In genomic region chr2:25398534-25398933, GRCh38 we compare ENCODE assay signal across 18 cellular contexts. TPM values are rescaled to one million over a fixed set of nuclear protein-coding genes. Genes with fewer than 3 reads are reported as not detected.
DNase-seq lines count a peak whose midpoint lies in the region; ATAC-seq and TF ChIP-seq lines count a peak whose summit lies in the region.
"Had no signal": no experiment of that assay in that cellular context is flagged by ENCODE, and none has a peak within 500 bp of the region (broad histone marks: within the 10 kb centered on the region; RNA-seq: fewer than 3 reads in every experiment).

No MANE protein-coding gene starts in this region.

- H2AFZ ChIP-seq in GM23338, result no peak overlapping the region
- H2AFZ ChIP-seq: GM23248 had no signal

- no peaks in the 10 kb centered on the region for H3K27me3 Mint-ChIP-seq in activated CD8-positive, alpha-beta memory T cell treated with anti-CD3 and anti-CD28 coated beads, Interleukin-2, amount 10 ng/mL, durations not matched to agents 7 days and 5 days
- H3K27me3 Mint-ChIP-seq in GM23338 (ENCODE audit: insufficient read depth, low read depth, poor library complexity) (no peaks in the 10 kb centered on the region), glutamatergic neuron (ENCODE audit: unreplicated experiment) (peaks cover 5% of the 10 kb centered on the region)
- H3K27me3 Mint-ChIP-seq: B cell; CD8-positive, alpha-beta memory T cell had no signal

- no peaks in the 10 kb centered on the region for H3F3A ChIP-seq in GM23338 (replicated peaks; ENCODE audit: low read depth)

- no peaks in the 10 kb centered on the region for H3K9me2 ChIP-seq in GM23338 (ENCODE audit: insufficient read depth)

- no peak for TF ChIP-seq CTCF in GM23338 (conservative IDR thresholded peaks at IDR 0.05; ENCODE audit: low read depth in 2 of 2)
- no peak for TF ChIP-seq CTCF in glutamatergic neuron (IDR thresholded peaks at IDR 0.05; ENCODE audit: partially characterized antibody, unreplicated experiment)

- no peak overlapping the region for H3K27ac ChIP-seq in GM23338 (ENCODE audit: low read depth)
- H3K27ac ChIP-seq: 22Rv1, GM23248 had no signal

- H3K9me3 Mint-ChIP-seq in activated CD8-positive, alpha-beta memory T cell treated with anti-CD3 and anti-CD28 coated beads, Interleukin-2, amount 10 ng/mL, durations not matched to agents 7 days and 5 days (ENCODE audit: low read depth), result no peaks in the 10 kb centered on the region
- H3K9me3 Mint-ChIP-seq in GM23338 (no peaks in the 10 kb centered on the region), glutamatergic neuron (ENCODE audit: unreplicated experiment) (peaks cover 6% of the 10 kb centered on the region)
- H3K9me3 Mint-ChIP-seq: CD14-positive monocyte; CD8-positive, alpha-beta memory T cell had no signal

- no peak overlapping the region for H3K27ac Mint-ChIP-seq in activated CD8-positive, alpha-beta memory T cell treated with anti-CD3 and anti-CD28 coated beads, Interleukin-2, amount 10 ng/mL, durations not matched to agents 7 days and 5 days
- no peak overlapping the region for H3K27ac Mint-ChIP-seq in GM23338
- peak overlapping the region; percentile 48 for H3K27ac Mint-ChIP-seq in glutamatergic neuron (ENCODE audit: unreplicated experiment)
- H3K27ac Mint-ChIP-seq: CD14-positive monocyte had no signal

- CTCF ChIA-PET in activated CD8-positive, alpha-beta memory T cell treated with anti-CD3 and anti-CD28 coated beads, Interleukin-2, amount 10 ng/mL, durations not matched to agents 7 days and 5 days (lab: Charles Lee), result interaction anchor here (1.3 kb wide), 1 partner anchor 13 kb away, joined by 3 read pairs; no protein-coding TSS in a partner anchor

- no peaks in the 10 kb centered on the region for H3K36me3 ChIP-seq in GM23338 (ENCODE audit: insufficient read depth)

- H3K36me3 Mint-ChIP-seq in activated CD8-positive, alpha-beta memory T cell treated with anti-CD3 and anti-CD28 coated beads, Interleukin-2, amount 10 ng/mL, durations not matched to agents 7 days and 5 days, result no peaks in the 10 kb centered on the region
- H3K36me3 Mint-ChIP-seq in GM23338 (ENCODE audit: low read depth), result no peaks in the 10 kb centered on the region
- no peaks in the 10 kb centered on the region for H3K36me3 Mint-ChIP-seq in glutamatergic neuron (ENCODE audit: unreplicated experiment)
- H3K36me3 Mint-ChIP-seq: CD14-positive monocyte had no signal

- H3K27me3 ChIP-seq in GM23338 (ENCODE audit: insufficient read depth), result no peaks in the 10 kb centered on the region

- H3K4me3 ChIP-seq in GM23338, result no peak overlapping the region
- H3K4me3 ChIP-seq: GM23248, K562 had no signal

- H4K20me1 ChIP-seq in GM23338 (replicated peaks; ENCODE audit: insufficient read depth), result no peaks in the 10 kb centered on the region; the same call in 1 of the 2 replicates

- peaks cover 6% of the 10 kb centered on the region for H3K4me1 ChIP-seq in GM23338 (ENCODE audit: insufficient read depth)
- H3K4me1 ChIP-seq: Caco-2 had no signal

- peak; percentile 37 for DNase-seq in activated CD8-positive, alpha-beta memory T cell treated with anti-CD3 and anti-CD28 coated beads, Interleukin-2, amount 10 ng/mL, durations not matched to agents 7 days and 5 days
- no peak for DNase-seq in activated CD8-positive, alpha-beta memory T cell treated with anti-CD3 and anti-CD28 coated beads for 24 hours
- DNase-seq in GM23338 (ENCODE audit: low spot score) (no peak), glutamatergic neuron (no peak), dedifferentiated amniotic fluid mesenchymal stem cell (ENCODE audit: extremely low spot score) (no peak), GM19238 (ENCODE audit: insufficient read length, low spot score) (no peak), NCI-H146 treated with DMSO at 0.1 percent for 48 hours (lab: John Stamatoyannopoulos, UW; ENCODE audit: unreplicated experiment) (no peak)
- no peak for DNase-seq in activated CD4-positive, alpha-beta T cell treated with anti-CD3 and anti-CD28 coated beads, Interleukin-2, amount 50 U/mL, for 48 hours
- DNase-seq: Caco-2; CD8-positive, alpha-beta memory T cell; DND-41; GDM1; GM23248; H7 had no signal

- H3K4me3 Mint-ChIP-seq in activated CD8-positive, alpha-beta memory T cell treated with anti-CD3 and anti-CD28 coated beads, Interleukin-2, amount 10 ng/mL, durations not matched to agents 7 days and 5 days, result no peak overlapping the region
- H3K4me3 Mint-ChIP-seq in GM23338 (no peak overlapping the region), glutamatergic neuron (ENCODE audit: unreplicated experiment) (no peak overlapping the region)
- H3K4me3 Mint-ChIP-seq: B cell; CD14-positive monocyte; CD8-positive, alpha-beta memory T cell had no signal

- no peak for ATAC-seq in activated CD8-positive, alpha-beta memory T cell treated with anti-CD3 and anti-CD28 coated beads, Interleukin-2, amount 10 ng/mL, durations not matched to agents 7 days and 5 days
- ATAC-seq in GM23338, result peak; percentile 62
- ATAC-seq: K562 had no signal

- H3K4me2 ChIP-seq in GM23338, result no peak overlapping the region

- no peaks in the 10 kb centered on the region for H3K79me2 ChIP-seq in GM23338 (replicated peaks; ENCODE audit: insufficient read depth)

- H3K4me1 Mint-ChIP-seq in activated CD8-positive, alpha-beta memory T cell treated with anti-CD3 and anti-CD28 coated beads, Interleukin-2, amount 10 ng/mL, durations not matched to agents 7 days and 5 days, result peaks cover 26% of the 10 kb centered on the region
- peaks cover 5% of the 10 kb centered on the region; the same call in 2 of the 3 replicates for H3K4me1 Mint-ChIP-seq in GM23338
- peaks cover 40% of the 10 kb centered on the region for H3K4me1 Mint-ChIP-seq in glutamatergic neuron (ENCODE audit: low read depth, unreplicated experiment)
- H3K4me1 Mint-ChIP-seq: CD14-positive monocyte had no signal

TF ChIP-seq in GM23338, 12 proteins besides CTCF, POLR2A, EP300 and RAD21:
- TF ChIP-seq CREB1 (CRISPR knock-in tag; IDR thresholded peaks at IDR 0.05; ENCODE audit: low read depth) (no peak), ETS1 (IDR thresholded peaks at IDR 0.05) (no peak), ZNF331 (CRISPR knock-in tag; IDR thresholded peaks at IDR 0.05; ENCODE audit: low read depth) (no peak), NANOG (IDR thresholded peaks at IDR 0.05; ENCODE audit: borderline replicate concordance) (no peak), ZNF114 (CRISPR knock-in tag; IDR thresholded peaks at IDR 0.05) (no peak), POLR2AphosphoS5 (IDR thresholded peaks at IDR 0.05; ENCODE audit: low read depth) (no peak)
TF ChIP-seq in GM23338: peak in this region for 0.

RNA-seq across cellular contexts. Expression of gene DNMT3A, which starts 56.8 kb away (rescaled TPM):
- total RNA-seq in activated CD8-positive, alpha-beta memory T cell treated with anti-CD3 and anti-CD28 coated beads, Interleukin-2, amount 10 ng/mL, durations not matched to agents 7 days and 5 days, result 10 to 100 TPM; 59.9 to 70.1 TPM
- total RNA-seq in GM23338 (2014; rRNA removed; shearing (Covaris generic)), result 67.2 and 80.4 TPM in 2 replicates
- 42.9 and 47.2 TPM in 2 replicates for polyA plus RNA-seq in GM23338 (2016; fragmentation: Nextera tagmentation; extraction: Ambion mirVana)
- 175 TPM for total RNA-seq in glutamatergic neuron (ENCODE audit: unreplicated experiment)
